In the genomic region with DNA sequence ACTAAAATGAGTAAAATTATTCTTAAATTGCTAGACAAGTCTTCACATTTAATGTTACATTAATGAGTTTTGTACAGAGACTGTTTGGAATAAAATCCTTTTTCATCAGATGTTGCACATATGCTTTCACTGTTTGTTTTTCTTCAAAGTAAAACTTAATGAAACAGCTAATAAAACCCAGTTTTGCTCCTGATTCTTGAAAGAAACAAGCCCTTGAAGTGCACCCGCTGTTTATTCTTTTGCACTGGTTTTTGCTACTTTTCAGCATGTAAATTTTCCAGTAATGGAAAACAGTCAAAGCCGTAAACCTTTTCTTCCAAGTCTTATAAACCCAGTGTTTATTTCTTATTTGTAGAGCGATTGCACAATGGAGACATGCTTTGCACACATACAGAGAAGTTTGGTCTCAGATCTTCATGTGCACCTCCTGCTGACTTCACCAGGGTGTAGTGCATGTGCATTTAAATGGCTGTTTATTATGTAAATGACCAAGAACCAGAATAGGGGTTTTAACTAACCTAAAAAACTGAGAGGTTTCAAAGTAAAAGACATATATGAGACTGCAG, we compare ENCODE assay signal across 27 cellular contexts. TPM values are rescaled to one million over a fixed set of nuclear protein-coding genes. Genes with fewer than 3 reads are reported as not detected.
DNase-seq lines count a peak whose midpoint lies in the region; ATAC-seq, FAIRE-seq and TF ChIP-seq lines count a peak whose summit lies in the region.
"Had no signal": no experiment of that assay in that cellular context is flagged by ENCODE, and none has a peak within 500 bp of the region (broad histone marks: within the 10 kb centered on the region; RNA-seq: fewer than 3 reads in every experiment).

No MANE protein-coding gene starts in this region.

- H3K4me1 ChIP-seq in A549 (no peaks in the 10 kb centered on the region), HAP-1 (peaks cover 25% of the 10 kb centered on the region), hepatocyte (ENCODE audit: insufficient read depth) (peaks cover 4% of the 10 kb centered on the region)
- H3K4me1 ChIP-seq: ascending aorta, BE2C, upper lobe of right lung had no signal

- H4K20me1 ChIP-seq in hepatocyte (ENCODE audit: insufficient read depth, poor library complexity, severe bottlenecking) = no peaks in the 10 kb centered on the region

- CTCF ChIA-PET in A549 (lab: Yijun Ruan, JAX) = no interaction called here

- DNase-seq in A549 (ENCODE audit: low read depth in 1 of 2, low spot score in 1 of 2) (no peak), HAP-1 (ENCODE audit: low spot score in 2 of 2) (peak; percentile 69 to 97), amniotic epithelial cell (ENCODE audit: low read depth) (peak; percentile 43), hepatocyte (ENCODE audit: low spot score) (peak; percentile 35), RCC 7860 (ENCODE audit: low spot score) (no peak), OCI-M2 (lab: John Stamatoyannopoulos, UW; ENCODE audit: unreplicated experiment) (no peak)
- no peak for DNase-seq in activated effector memory CD4-positive, alpha-beta T cell treated with Interleukin-2 at 50 U/mL for 16 hours
- DNase-seq in activated CD4-positive, alpha-beta T cell treated with anti-CD3 and anti-CD28 coated beads, Interleukin-2, amount 50 U/mL, for 4 hours = no peak
- DNase-seq: activated CD4-positive, alpha-beta T cell treated with anti-CD3 and anti-CD28 coated beads, Interleukin-2, amount 10 ng/mL, durations not matched to agents 24 days and 14 days; activated naive CD4-positive, alpha-beta T cell treated with anti-CD3 and anti-CD28 coated beads for 36 hours; activated T-cell treated with anti-CD3 and anti-CD28 coated beads, Interleukin-2, amount 50 U/mL, for 48 hours; BE2C; COR-L47; HFFc6; left ventricle myocardium superior; midbrain; naive thymus-derived CD8-positive, alpha-beta T cell; NCI-H2029 treated with DMSO at 0.1 percent for 48 hours; NCI-H226; NCI-H748 treated with DMSO at 0.1 percent for 48 hours; occipital lobe; retina; stimulated activated CD4-positive, alpha-beta T cell treated with anti-CD3 and anti-CD28 coated beads, Interleukin-2, amount 100 ng/mL, for 48 hours; upper lobe of right lung had no signal

- H3K27ac ChIP-seq in A549 (no peak overlapping the region), hepatocyte (no peak overlapping the region)
- H3K27ac ChIP-seq: ascending aorta, upper lobe of right lung had no signal

- H3K9me2 ChIP-seq in hepatocyte (replicated peaks; ENCODE audit: insufficient read depth) = no peaks in the 10 kb centered on the region

- H3K79me2 ChIP-seq in hepatocyte = no peaks in the 10 kb centered on the region

- H3K36me3 ChIP-seq in HAP-1 (replicated peaks) (no peaks in the 10 kb centered on the region), hepatocyte (replicated peaks; ENCODE audit: insufficient read depth, low read depth) (no peaks in the 10 kb centered on the region)
- H3K36me3 ChIP-seq: ascending aorta, BE2C, upper lobe of right lung had no signal

- no peak overlapping the region for H3K4me3 ChIP-seq in A549
- no peak overlapping the region for H3K4me3 ChIP-seq in HAP-1
- no peak overlapping the region for H3K4me3 ChIP-seq in hepatocyte
- H3K4me3 ChIP-seq: ascending aorta, upper lobe of right lung had no signal

- POLR2A ChIA-PET in A549 (lab: Yijun Ruan, JAX) = no interaction called here

- no peak for TF ChIP-seq POLR2A in A549 (IDR thresholded peaks at IDR 0.05; ENCODE audit: low read length)

- no peak for TF ChIP-seq EP300 in A549 (IDR thresholded peaks at IDR 0.05)

- no peak overlapping the region for H2AFZ ChIP-seq in hepatocyte

- in situ Hi-C loops in HAP-1 (cut with MboI; ENCODE audit: low sequenced_read_pairs) = no loop called here

- H3K27me3 ChIP-seq in HAP-1 (ENCODE audit: low read depth) (no peaks in the 10 kb centered on the region), hepatocyte (no peaks in the 10 kb centered on the region)
- H3K27me3 ChIP-seq: ascending aorta, BE2C, upper lobe of right lung had no signal

- WGBS in A549 (ENCODE audit: missing lambda C conversion rate) = 91% methylated on average over 3 of the region's 3 CpGs
- 38% methylated on average over 3 of the region's 3 CpGs for WGBS in hepatocyte (ENCODE audit: low lambda C conversion rate, missing lambda C conversion rate)

- H3K9me3 ChIP-seq in A549 (no peaks in the 10 kb centered on the region), HAP-1 (no peaks in the 10 kb centered on the region), hepatocyte (ENCODE audit: low read depth) (no peaks in the 10 kb centered on the region)
- H3K9me3 ChIP-seq: ascending aorta, BE2C, upper lobe of right lung had no signal

- no peak for TF ChIP-seq RAD21 in A549 (conservative IDR thresholded peaks at IDR 0.05 in 1 of 2, IDR thresholded peaks at IDR 0.05 in 1 of 2)

- FAIRE-seq in A549 (lab: Jason Lieb, UNC) (peak; percentile 13), RCC 7860 (lab: Jason Lieb, UNC) (no peak)
- FAIRE-seq: GM12892 had no signal

- TF ChIP-seq CTCF in A549 (IDR thresholded peaks at IDR 0.05) (no peak), hepatocyte (IDR thresholded peaks at IDR 0.05; ENCODE audit: poor library complexity) (no peak)

- H3K4me2 ChIP-seq in A549 = no peak overlapping the region
- H3K4me2 ChIP-seq in hepatocyte = no peak overlapping the region

- ATAC-seq in A549 = no peak
- ATAC-seq: left ventricle myocardium superior; naive thymus-derived CD8-positive, alpha-beta T cell; stimulated activated memory B cell treated with anti-CD40 and anti-IgM and Interleukin-4, amounts not matched to agents 10 μg/mL and 1 μg/mL and 100 μg/mL, for 72 hours; upper lobe of right lung had no signal

TF ChIP-seq in A549, 52 proteins besides CTCF, POLR2A, EP300 and RAD21:
- TF ChIP-seq NFE2L2 (conservative IDR thresholded peaks at IDR 0.05; ENCODE audit: low read length) (no peak), MYC (IDR thresholded peaks at IDR 0.05; ENCODE audit: borderline replicate concordance, low read length) (no peak), MAX (IDR thresholded peaks at IDR 0.05) (no peak), FOSL2 (IDR thresholded peaks at IDR 0.05) (no peak), FOSL2 (CRISPR knock-in tag; IDR thresholded peaks at IDR 0.05) (no peak), CHD2 (IDR thresholded peaks at IDR 0.05; ENCODE audit: low read length, partially characterized antibody) (no peak), RARB (CRISPR knock-in tag; IDR thresholded peaks at IDR 0.05) (no peak), BCL3 (IDR thresholded peaks at IDR 0.05) (no peak), ELK1 (IDR thresholded peaks at IDR 0.05; ENCODE audit: low read depth, low read length) (no peak), MAFK (IDR thresholded peaks at IDR 0.05; ENCODE audit: partially characterized antibody) (no peak)
- TF ChIP-seq, protein P1, sequence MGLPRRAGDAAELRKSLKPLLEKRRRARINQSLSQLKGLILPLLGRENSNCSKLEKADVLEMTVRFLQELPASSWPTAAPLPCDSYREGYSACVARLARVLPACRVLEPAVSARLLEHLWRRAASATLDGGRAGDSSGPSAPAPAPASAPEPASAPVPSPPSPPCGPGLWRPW (IDR thresholded peaks at IDR 0.05) = no peak

RNA-seq across cellular contexts. Expression of gene ATG10, which starts 51.8 kb away (rescaled TPM):
- polyA plus RNA-seq in A549 (2011; rRNA removed) (12.7 and 14.0 TPM in 2 replicates), A549 (2017; fragmentation: RNase III; extraction: RNeasy Plus Mini Kit Qiagen cat#74134 plus additional on column Dnase treatment) (15.3 to 19.7 TPM (median 17.9 TPM) in 3 replicates), hepatocyte (12.6 and 13.0 TPM in 2 replicates)
- 4.4 and 5.5 TPM in 2 replicates for polyA plus RNA-seq in A549 (2012; cell fraction: cytosol; rRNA removed)
- 1.1 and 1.8 TPM in 2 replicates for polyA plus RNA-seq in A549 (2012; cell fraction: nucleus; rRNA removed)
- polyA minus RNA-seq in A549 (2011; rRNA and poly(A)+ RNA removed) = 5.2 and 5.4 TPM in 2 replicates
- 8.9 and 11.8 TPM in 2 replicates for total RNA-seq in hepatocyte

Comparison
In these comparisons a context has a peak if more than half of its experiments do, and no peak if none do; other contexts are left out.
1. DNase-seq: peak in HAP-1 (2 of 2), amniotic epithelial cell (single experiment) and hepatocyte (single experiment); none in A549 (0 of 2), activated effector memory CD4-positive, alpha-beta T cell treated with Interleukin-2 at 50 U/mL for 16 hours (single experiment), RCC 7860 (single experiment), activated CD4-positive, alpha-beta T cell treated with anti-CD3 and anti-CD28 coated beads, Interleukin-2, amount 50 U/mL, for 4 hours (0 of 2) and OCI-M2 (single experiment).